Comparison of ENCODE assay signal across 1 cellular context in genomic region chr10:75972494-75973276, GRCh38.
TF ChIP-seq lines count a peak whose summit lies in the region.

No MANE protein-coding gene starts in this region.

TF ChIP-seq in SK-N-SH, 30 proteins besides CTCF, POLR2A, EP300 and RAD21 (continued from another document):
- TF ChIP-seq EZH2phosphoT487 (IDR thresholded peaks at IDR 0.05; ENCODE audit: borderline replicate concordance, low read depth), result no peak
- no peak for TF ChIP-seq CHD2 (IDR thresholded peaks at IDR 0.05; ENCODE audit: low read length, partially characterized antibody)
- no peak for TF ChIP-seq TEAD4 (IDR thresholded peaks at IDR 0.05; ENCODE audit: borderline replicate concordance, insufficient read depth)
- TF ChIP-seq GATA2 (CRISPR knock-in tag; IDR thresholded peaks at IDR 0.05), result no peak
- TF ChIP-seq USF1 (IDR thresholded peaks at IDR 0.05; ENCODE audit: borderline replicate concordance, low read depth), result no peak
- TF ChIP-seq POLR2AphosphoS5 (IDR thresholded peaks at IDR 0.05; ENCODE audit: low read depth, low read length), result no peak
- TF ChIP-seq SMC3 (IDR thresholded peaks at IDR 0.05; ENCODE audit: low read depth, low read length), result no peak
